Comparison of ENCODE assay signal across 8 cellular contexts in genomic region chr4:146521543-146522097, GRCh38. TPM values are rescaled to one million over a fixed set of nuclear protein-coding genes. Genes with fewer than 3 reads are reported as not detected.
A peak's percentile ranks its signal among the peaks of the same experiment; 100 is the strongest.
DNase-seq lines count a peak whose midpoint lies in the region; ATAC-seq and TF ChIP-seq lines count a peak whose summit lies in the region.

TSS of gene SLC10A7 (minus strand) at chr4:146521940. CDS start at chr4:146521717, 223 bp downstream.

- TF ChIP-seq CTCF in BE2C (IDR thresholded peaks at IDR 0.05; ENCODE audit: low read depth, low read length) (no peak), dorsolateral prefrontal cortex (IDR thresholded peaks at IDR 0.05 in 54 of 56, conservative IDR thresholded peaks at IDR 0.05 in 2 of 56; ENCODE audit: low read depth in 1 of 56, partially characterized antibody in 56 of 56) (peak in 2 of 56 donors; percentile 7 to 23), liver (IDR thresholded peaks at IDR 0.05; ENCODE audit: low read depth, low read length, missing input control) (no peak)

- no peaks in the 10 kb centered on the region for H3K27me3 ChIP-seq in BE2C
- H3K27me3 ChIP-seq in dorsolateral prefrontal cortex: no peaks in the 10 kb centered on the region
- no peaks in the 10 kb centered on the region for H3K27me3 ChIP-seq in liver (ENCODE audit: control insufficient read depth in 4 of 4, insufficient read depth in 4 of 4, low read length in 3 of 4)

- ATAC-seq in GM19035 (IDR thresholded peaks at IDR 0.05; ENCODE audit: unreplicated experiment) (peak; percentile 84), HG03196 (IDR thresholded peaks at IDR 0.05; ENCODE audit: unreplicated experiment) (peak; percentile 87)

- H3K9ac ChIP-seq in liver (ENCODE audit: low read depth in 1 of 2, low read length in 2 of 2): peak within 1 kb of the TSS; percentile 67 to 86

- H3K27ac ChIP-seq in dorsolateral prefrontal cortex: peak within 1 kb of the TSS in 58 of 59 donors; percentile 24 to 93 (median 84)
- H3K27ac ChIP-seq in liver (ENCODE audit: low read depth in 1 of 2, low read length in 2 of 2): peak within 1 kb of the TSS; percentile 79 to 81

- H3K36me3 Mint-ChIP-seq in activated CD4-positive, alpha-beta T cell treated with anti-CD3 and anti-CD28 coated beads, Interleukin-2, amount 10 ng/mL, durations not matched to agents 7 days and 5 days (ENCODE audit: low read depth): no peaks in the 10 kb centered on the region

- H3K9me3 ChIP-seq in BE2C (no peaks in the 10 kb centered on the region), liver (ENCODE audit: control insufficient read depth in 4 of 4, low read length in 3 of 4) (no peaks in the 10 kb centered on the region)

- POLR2A ChIA-PET in activated CD4-positive, alpha-beta T cell treated with anti-CD3 and anti-CD28 coated beads, Interleukin-2, amount 10 ng/mL, durations not matched to agents 7 days and 5 days (lab: Charles Lee): no interaction called here

- intact Hi-C loops in dorsolateral prefrontal cortex (cut with DNase I): loop anchor here in 1 of 2 donors (5.0 kb wide), 1 partner anchor 344 kb away; the partner anchor contains the start of gene LSM6

- H3K4me3 Mint-ChIP-seq in activated CD4-positive, alpha-beta T cell treated with anti-CD3 and anti-CD28 coated beads, Interleukin-2, amount 10 ng/mL, durations not matched to agents 7 days and 5 days: no peak within 1 kb of the TSS

- no peak for TF ChIP-seq RAD21 in liver (IDR thresholded peaks at IDR 0.05)

- H3K4me1 ChIP-seq in BE2C (peaks cover 2% of the 10 kb centered on the region; the same call in 1 of the 2 replicates), liver (ENCODE audit: control insufficient read depth in 4 of 4, insufficient read depth in 4 of 4, low read length in 3 of 4) (peaks cover 3 to 20% (median 10%) of the 10 kb centered on the region in 4 donors)

- peaks cover 1% of the 10 kb centered on the region for H3K9me3 Mint-ChIP-seq in activated CD4-positive, alpha-beta T cell treated with anti-CD3 and anti-CD28 coated beads, Interleukin-2, amount 10 ng/mL, durations not matched to agents 7 days and 5 days

- peak within 1 kb of the TSS; percentile 98 for H3K4me3 ChIP-seq in BE2C (ENCODE audit: low read depth, low read length)
- H3K4me3 ChIP-seq in dorsolateral prefrontal cortex: peak within 1 kb of the TSS; percentile 65 to 100 (median 93)
- peak within 1 kb of the TSS; percentile 82 to 92 (median 84) for H3K4me3 ChIP-seq in liver (ENCODE audit: low read depth in 1 of 3, low read length in 3 of 3)

- CTCF ChIA-PET in activated CD4-positive, alpha-beta T cell treated with anti-CD3 and anti-CD28 coated beads, Interleukin-2, amount 10 ng/mL, durations not matched to agents 7 days and 5 days (lab: Charles Lee): interaction anchor here (1.1 to 2.6 kb wide), 2 partner anchors 10 to 41 kb away, joined by 3 to 11 read pairs; no protein-coding TSS in a partner anchor

- H3K36me3 ChIP-seq in BE2C (no peaks in the 10 kb centered on the region), liver (ENCODE audit: control insufficient read depth in 4 of 4, insufficient read depth in 3 of 4, low read depth in 1 of 4, low read length in 3 of 4) (no peaks in the 10 kb centered on the region)

- H3K4me1 Mint-ChIP-seq in activated CD4-positive, alpha-beta T cell treated with anti-CD3 and anti-CD28 coated beads, Interleukin-2, amount 10 ng/mL, durations not matched to agents 7 days and 5 days: peaks cover 22% of the 10 kb centered on the region

- WGBS in liver: under 1% methylated on average over 30 of the region's 30 CpGs

- DNase-seq in BE2C (peak; percentile 83), NCI-H510A treated with DMSO at 0.1 percent for 48 hours (lab: John Stamatoyannopoulos, UW) (peak; percentile 67), dorsolateral prefrontal cortex (peak; percentile 69 to 88 (median 84))
- DNase-seq in activated CD4-positive, alpha-beta T cell treated with anti-CD3 and anti-CD28 coated beads, Interleukin-2, amount 10 ng/mL, durations not matched to agents 7 days and 5 days: peak; percentile 74
- peak; percentile 61 to 64 for DNase-seq in stimulated activated CD4-positive, alpha-beta T cell treated with anti-CD3 and anti-CD28 coated beads, Interleukin-4, amount 100 ng/mL, for 4 hours

- no peaks in the 10 kb centered on the region for H3K27me3 Mint-ChIP-seq in activated CD4-positive, alpha-beta T cell treated with anti-CD3 and anti-CD28 coated beads, Interleukin-2, amount 10 ng/mL, durations not matched to agents 7 days and 5 days

- no peak within 1 kb of the TSS for H3K27ac Mint-ChIP-seq in activated CD4-positive, alpha-beta T cell treated with anti-CD3 and anti-CD28 coated beads, Interleukin-2, amount 10 ng/mL, durations not matched to agents 7 days and 5 days

TF ChIP-seq in liver, 16 proteins besides CTCF, POLR2A, EP300 and RAD21:
- TF ChIP-seq ATF3 (IDR thresholded peaks at IDR 0.05): no peak
- TF ChIP-seq TAF1 (conservative IDR thresholded peaks at IDR 0.05): peak; percentile 59
- TF ChIP-seq MAX (IDR thresholded peaks at IDR 0.05): no peak
- TF ChIP-seq EGR1 (IDR thresholded peaks at IDR 0.05; ENCODE audit: low read depth in 2 of 2): no peak
- TF ChIP-seq YY1 (IDR thresholded peaks at IDR 0.05): peak; percentile 97
- TF ChIP-seq SP1 (IDR thresholded peaks at IDR 0.05): peak; percentile 13
- TF ChIP-seq ZBTB33 (IDR thresholded peaks at IDR 0.05): no peak
- TF ChIP-seq REST (IDR thresholded peaks at IDR 0.05): no peak
- TF ChIP-seq NR2F2 (IDR thresholded peaks at IDR 0.05): no peak
- TF ChIP-seq FOXA2 (IDR thresholded peaks at IDR 0.05): no peak

RNA-seq across cellular contexts. Expression of gene SLC10A7, which starts in this region (rescaled TPM):
- 2.3 TPM for polyA plus RNA-seq in BE2C (2012; ENCODE audit: insufficient read depth, insufficient read length, low read depth)
- total RNA-seq in activated CD4-positive, alpha-beta T cell treated with anti-CD3 and anti-CD28 coated beads, Interleukin-2, amount 10 ng/mL, durations not matched to agents 7 days and 5 days: 10 to 100 TPM; 15.9 to 23.3 TPM
- total RNA-seq in dorsolateral prefrontal cortex (10 to 100 TPM in 82 of 120 experiments, 1 to 10 TPM in 38; 6.6 to 19.1 (median 11.3) TPM), liver (10 to 100 TPM in 1 of 2 donors, 1 to 10 TPM in 1; 9.9 to 18.7 TPM)
- polyA plus RNA-seq in liver: 1 to 10 TPM; 3.7 to 5.4 TPM

Comparison
In these comparisons a context has a peak if more than half of its experiments do, and no peak if none do; other contexts are left out.
1. Peak in every context shown above with its lines: DNase-seq, ATAC-seq, H3K4me3 ChIP-seq and H3K27ac ChIP-seq.